ENCODE assay signal across 10 cellular contexts in the genomic region with DNA sequence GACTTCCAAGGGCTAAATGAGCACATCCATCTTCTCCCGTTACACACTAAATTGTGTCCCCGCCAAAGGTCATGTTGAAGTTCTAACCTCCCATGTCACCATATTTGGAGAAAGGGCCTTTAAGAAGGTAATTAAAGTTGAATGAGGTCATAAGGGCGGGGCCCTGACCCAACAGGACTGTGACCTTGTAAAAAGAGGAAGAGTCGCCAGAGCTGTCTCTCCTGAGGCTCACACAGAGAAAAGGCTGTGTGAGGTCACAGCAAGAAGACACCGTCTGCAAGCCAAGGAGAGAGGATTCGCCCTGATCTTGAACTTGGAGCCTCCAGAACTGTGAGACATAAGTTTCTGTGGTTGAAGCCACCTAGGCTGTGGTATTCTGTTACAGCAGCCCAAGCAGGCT. TPM values are rescaled to one million over a fixed set of nuclear protein-coding genes. Genes with fewer than 3 reads are reported as not detected.
DNase-seq lines count a peak whose midpoint lies in the region; ATAC-seq, FAIRE-seq and TF ChIP-seq lines count a peak whose summit lies in the region.
"Had no signal": no experiment of that assay in that cellular context is flagged by ENCODE, and none has a peak within 500 bp of the region (broad histone marks: within the 10 kb centered on the region; RNA-seq: fewer than 3 reads in every experiment).

No MANE protein-coding gene starts in this region.

- H3K9ac ChIP-seq in GM12878 (ENCODE audit: control insufficient read depth, insufficient read depth, low read length), result no peak overlapping the region

- H3K27ac ChIP-seq in GM12878 (ENCODE audit: control insufficient read depth, insufficient read depth), result no peak overlapping the region
- H3K27ac ChIP-seq in gastroesophageal sphincter, result no peak overlapping the region
- H3K27ac ChIP-seq in foreskin keratinocyte, result no peak overlapping the region

- H3K27ac Mint-ChIP-seq in CD14-positive monocyte, result peak overlapping the region; percentile 28 to 93 (median 72)

- RAD21 ChIA-PET in GM12878 (lab: Charles Lee; ENCODE audit: unreplicated experiment), result interaction anchor here (1.5 kb wide), 1 partner anchor 18 kb away, joined by 4 read pairs; no protein-coding TSS in a partner anchor

- TF ChIP-seq CTCF in CD14-positive monocyte (IDR thresholded peaks at IDR 0.05) (no peak), GM12878 (IDR thresholded peaks at IDR 0.05 in 2 of 3, conservative IDR thresholded peaks at IDR 0.05 in 1 of 3; ENCODE audit: control insufficient read depth in 2 of 3, extremely low read depth in 1 of 3, insufficient read depth in 1 of 3, low read depth in 3 of 3, low read length in 3 of 3) (no peak), gastroesophageal sphincter (IDR thresholded peaks at IDR 0.05) (no peak), foreskin keratinocyte (conservative IDR thresholded peaks at IDR 0.05) (no peak)

- in situ Hi-C loops in GM12878 (cut with MboI), result no loop called here

- no peaks in the 10 kb centered on the region for H3K79me2 ChIP-seq in GM12878 (ENCODE audit: control insufficient read depth, insufficient read depth, low read length)

- ATAC-seq in HG02870 (IDR thresholded peaks at IDR 0.05; ENCODE audit: unreplicated experiment) (peak; percentile 68), GM12878 (peak; percentile 94), gastroesophageal sphincter (no peak), foreskin keratinocyte (no peak)

- CTCF ChIA-PET in GM12878 (lab: Yijun Ruan, JAX), result interaction anchor here (1.0 to 6.5 kb wide), 6 partner anchors 25 to 373 kb away, joined by 3 to 41 read pairs (median 4); no protein-coding TSS in a partner anchor

- H3K36me3 ChIP-seq in GM12878 (ENCODE audit: control insufficient read depth in 2 of 2, insufficient read depth in 2 of 2, low read length in 1 of 2), result no peaks in the 10 kb centered on the region
- no peaks in the 10 kb centered on the region for H3K36me3 ChIP-seq in gastroesophageal sphincter

- no peak overlapping the region for H3K4me3 Mint-ChIP-seq in CD14-positive monocyte

- peaks cover 2 to 5% (median 3%) of the 10 kb centered on the region in 3 donors for H3K27me3 Mint-ChIP-seq in CD14-positive monocyte (ENCODE audit: low read depth in 3 of 3)

- peaks cover 4 to 5% of the 10 kb centered on the region in 2 donors for H3K36me3 Mint-ChIP-seq in CD14-positive monocyte

- SMC1A ChIA-PET in GM12878 (lab: Charles Lee; ENCODE audit: uncharacterized antibody, unreplicated experiment), result interaction anchor here (1.0 to 2.4 kb wide), 5 partner anchors 23 to 179 kb away, joined by 3 to 15 read pairs (median 4); no protein-coding TSS in a partner anchor

- peak; percentile 56 for DNase-seq in CD14-positive monocyte (ENCODE audit: low spot score)
- peak; percentile 86 for DNase-seq in OCI-M1 (lab: John Stamatoyannopoulos, UW)
- DNase-seq in GM12878 (ENCODE audit: low read depth, low spot score), result no peak
- no peak for DNase-seq in GM19239 (ENCODE audit: insufficient read length, low spot score)
- DNase-seq in activated effector memory CD4-positive, alpha-beta T cell treated with anti-CD3 and anti-CD28 coated beads, Interleukin-2, amount 50 U/mL, for 16 hours, result no peak
- no peak for DNase-seq in foreskin keratinocyte
- DNase-seq: NCI-H1417 treated with DMSO at 0.1 percent for 48 hours, SHP77 treated with DMSO at 0.1 percent for 48 hours had no signal

- H4K20me1 ChIP-seq in GM12878 (ENCODE audit: control insufficient read depth, insufficient read depth), result no peaks in the 10 kb centered on the region

- H3K4me1 ChIP-seq in GM12878 (ENCODE audit: control insufficient read depth, insufficient read depth, low read length) (no peaks in the 10 kb centered on the region), gastroesophageal sphincter (no peaks in the 10 kb centered on the region), foreskin keratinocyte (no peaks in the 10 kb centered on the region)

- TF ChIP-seq POLR2A in GM12878 (IDR thresholded peaks at IDR 0.05; ENCODE audit: low read depth, low read length) (no peak), gastroesophageal sphincter (IDR thresholded peaks at IDR 0.05) (no peak)

- intact Hi-C loops in CD14-positive monocyte (cut with micrococcal nuclease) (no loop called here), GM12878 (cut with micrococcal nuclease; ENCODE audit: unreplicated experiment) (no loop called here)

- no peak for FAIRE-seq in GM12878 (lab: Jason Lieb, UNC)
- FAIRE-seq in GM19239 (lab: Jason Lieb, UNC), result no peak

- 40% methylated on average over 6 of the region's 6 CpGs for WGBS in GM12878 (ENCODE audit: insufficient coverage, insufficient replicate concordance, low lambda C conversion rate, missing lambda C conversion rate)
- WGBS in gastroesophageal sphincter (ENCODE audit: low coverage in 1 of 2), 2 donors, result 48 to 77% methylated on average over 2 to 4 of the region's 6 CpGs

- H3K9me3 ChIP-seq in GM12878 (replicated peaks; ENCODE audit: control insufficient read depth, insufficient read depth, low read length), result no peaks in the 10 kb centered on the region; the same call in 2 of the 3 replicates
- H3K9me3 ChIP-seq in gastroesophageal sphincter, result no peaks in the 10 kb centered on the region

- H3K27me3 ChIP-seq in GM12878 (replicated peaks in 1 of 2; ENCODE audit: control insufficient read depth in 2 of 2, insufficient read depth in 2 of 2, low read length in 1 of 2) (no peaks in the 10 kb centered on the region), gastroesophageal sphincter (peaks cover 15% of the 10 kb centered on the region), foreskin keratinocyte (peaks cover 28% of the 10 kb centered on the region)

- no peak for TF ChIP-seq RAD21 in GM12878 (IDR thresholded peaks at IDR 0.05; ENCODE audit: insufficient read depth, low read depth, low read length)

- TF ChIP-seq EP300 in GM12878 (IDR thresholded peaks at IDR 0.05; ENCODE audit: borderline replicate concordance in 1 of 2, control insufficient read depth in 1 of 2, low read depth in 2 of 2, low read length in 2 of 2) (no peak), gastroesophageal sphincter (IDR thresholded peaks at IDR 0.05) (no peak)

- H2AFZ ChIP-seq in GM12878 (ENCODE audit: control insufficient read depth, low read depth, low read length), result no peak overlapping the region

- no peak overlapping the region for H3K4me2 ChIP-seq in GM12878 (ENCODE audit: control insufficient read depth, insufficient read depth)

- BruUV-seq in GM12878 (replicated peaks; lab: Mats Ljungman, UMichigan), result no TSS peak

- H3K4me1 Mint-ChIP-seq in CD14-positive monocyte, result peaks cover 31% of the 10 kb centered on the region

- no peak overlapping the region for H3K4me3 ChIP-seq in GM12878
- H3K4me3 ChIP-seq in gastroesophageal sphincter, result no peak overlapping the region

- peaks cover 18 to 26% (median 19%) of the 10 kb centered on the region in 7 donors for H3K9me3 Mint-ChIP-seq in CD14-positive monocyte

- POLR2A ChIA-PET in GM12878 (lab: Charles Lee), result no interaction called here

TF ChIP-seq in GM12878, 131 proteins besides CTCF, POLR2A, EP300 and RAD21 (continues in another document):
- TF ChIP-seq NR2F1 (conservative IDR thresholded peaks at IDR 0.05) (0 out of 2 replicates have a peak, but pooled peaks have one; percentile 17), MXI1 (IDR thresholded peaks at IDR 0.05; ENCODE audit: low read depth, low read length) (no peak)

RNA-seq across cellular contexts. Expression of gene TRABD2A, which starts 24.1 kb away (rescaled TPM):
- polyA plus RNA-seq in CD14-positive monocyte (under 1 TPM; 0.79 to 0.95 TPM), GM12878 (2011; rRNA removed) (1.9 and 2.0 TPM in 2 replicates), GM12878 (2014; fragmentation: Illumina TruSeq; extraction: Trizol) (5.2 and 5.3 TPM in 2 replicates), GM12878 (2014; fragmentation: Nextera tagmentation; extraction: Ambion mirVana) (1 to 10 TPM; 1.4 to 2.3 TPM), GM12878 (2014; rRNA removed) (6.1 and 6.6 TPM in 2 replicates), GM12878 (2016; fragmentation: Nextera tagmentation; extraction: Ambion mirVana) (1 to 10 TPM; 3.0 to 3.1 TPM), foreskin keratinocyte (0.45 and 1.6 TPM in 2 replicates)
- total RNA-seq in GM12878 (2013; cell fraction: nucleolus; rRNA removed), result 17.5 and 20.8 TPM in 2 replicates
- total RNA-seq in GM12878 (2014; rRNA removed) (7.6 and 9.8 TPM in 2 replicates), GM12878 (2014; rRNA removed; fragmentation: Illumina TruSeq; extraction: Trizol) (4.7 and 5.1 TPM in 2 replicates), GM12878 (2021) (5.0 and 5.7 TPM in 2 replicates), gastroesophageal sphincter (1 to 10 TPM in 2 of 4 donors, under 1 TPM in 2; 0.47 to 2.7 (median 1.4) TPM), foreskin keratinocyte (1.1 and 1.5 TPM in 2 replicates)
- 0.21 TPM for polyA plus RNA-seq in GM12878 (2011; ENCODE audit: low read depth)
- polyA plus RNA-seq in GM12878 (2011; cell fraction: cytosol; rRNA removed), result 1.8 and 2.0 TPM in 2 replicates
- polyA plus RNA-seq in GM12878 (2011; cell fraction: nucleus; rRNA removed), result 3.2 and 3.3 TPM in 2 replicates
- polyA plus RNA-seq in GM12878 (2012), result 0.39 and 0.49 TPM in 2 replicates
- 3.1 TPM in 2 replicates for polyA minus RNA-seq in GM12878 (2011; rRNA and poly(A)+ RNA removed)
- 1.4 TPM in 1 of 2 replicates, not detected in the other for polyA minus RNA-seq in GM12878 (2011; cell fraction: cytosol; rRNA and poly(A)+ RNA removed)
- 3.4 and 3.9 TPM in 2 replicates for polyA minus RNA-seq in GM12878 (2011; cell fraction: nucleus; rRNA and poly(A)+ RNA removed)

RNA-seq across cellular contexts. Expression of gene TMSB10, which starts 48.7 kb away (rescaled TPM):
- polyA plus RNA-seq in CD14-positive monocyte (1,000 to 10,000 TPM; 5,130 to 6,847 TPM), GM12878 (2011; rRNA removed) (1,406 and 1,750 TPM in 2 replicates), GM12878 (2014; fragmentation: Illumina TruSeq; extraction: Trizol) (3,467 and 4,619 TPM in 2 replicates), GM12878 (2014; fragmentation: Nextera tagmentation; extraction: Ambion mirVana) (1,000 to 10,000 TPM; 2,817 to 3,116 TPM), GM12878 (2014; rRNA removed) (3,894 and 4,860 TPM in 2 replicates), GM12878 (2016; fragmentation: Nextera tagmentation; extraction: Ambion mirVana) (1,000 to 10,000 TPM; 3,322 to 3,441 TPM), foreskin keratinocyte (12,196 and 12,994 TPM in 2 replicates)
- total RNA-seq in GM12878 (2013; cell fraction: nucleolus; rRNA removed), result 67.1 and 76.3 TPM in 2 replicates
- total RNA-seq in GM12878 (2014; rRNA removed) (3,507 and 4,221 TPM in 2 replicates), GM12878 (2014; rRNA removed; fragmentation: Illumina TruSeq; extraction: Trizol) (4,753 and 4,822 TPM in 2 replicates), GM12878 (2021) (2,058 and 2,139 TPM in 2 replicates), gastroesophageal sphincter (1,000 to 10,000 TPM in 3 of 4 donors, 100 to 1,000 TPM in 1; 797 to 2,612 (median 1,708) TPM), foreskin keratinocyte (7,809 and 8,573 TPM in 2 replicates)
- polyA plus RNA-seq in GM12878 (2011; ENCODE audit: low read depth), result 6,013 TPM
- polyA plus RNA-seq in GM12878 (2011; cell fraction: cytosol; rRNA removed), result 3,271 and 3,283 TPM in 2 replicates
- polyA plus RNA-seq in GM12878 (2011; cell fraction: nucleus; rRNA removed), result 1,725 and 2,378 TPM in 2 replicates
- polyA plus RNA-seq in GM12878 (2012), result 2,269 and 3,344 TPM in 2 replicates
- polyA minus RNA-seq in GM12878 (2011; rRNA and poly(A)+ RNA removed), result 292 and 578 TPM in 2 replicates
- 348 and 356 TPM in 2 replicates for polyA minus RNA-seq in GM12878 (2011; cell fraction: cytosol; rRNA and poly(A)+ RNA removed)
- polyA minus RNA-seq in GM12878 (2011; cell fraction: nucleus; rRNA and poly(A)+ RNA removed), result 66.1 and 66.3 TPM in 2 replicates

Comparison
In these comparisons a context has a peak if more than half of its experiments do, and no peak if none do; other contexts are left out.
1. DNase-seq: peak in CD14-positive monocyte (single experiment) and OCI-M1 (single experiment); none in GM12878 (single experiment), GM19239 (single experiment), activated effector memory CD4-positive, alpha-beta T cell treated with anti-CD3 and anti-CD28 coated beads, Interleukin-2, amount 50 U/mL, for 16 hours (single experiment) and foreskin keratinocyte (0 of 2).
2. ATAC-seq: peak in HG02870 (single experiment) and GM12878 (single experiment); none in gastroesophageal sphincter (single experiment) and foreskin keratinocyte (single experiment).